In the genomic region with DNA sequence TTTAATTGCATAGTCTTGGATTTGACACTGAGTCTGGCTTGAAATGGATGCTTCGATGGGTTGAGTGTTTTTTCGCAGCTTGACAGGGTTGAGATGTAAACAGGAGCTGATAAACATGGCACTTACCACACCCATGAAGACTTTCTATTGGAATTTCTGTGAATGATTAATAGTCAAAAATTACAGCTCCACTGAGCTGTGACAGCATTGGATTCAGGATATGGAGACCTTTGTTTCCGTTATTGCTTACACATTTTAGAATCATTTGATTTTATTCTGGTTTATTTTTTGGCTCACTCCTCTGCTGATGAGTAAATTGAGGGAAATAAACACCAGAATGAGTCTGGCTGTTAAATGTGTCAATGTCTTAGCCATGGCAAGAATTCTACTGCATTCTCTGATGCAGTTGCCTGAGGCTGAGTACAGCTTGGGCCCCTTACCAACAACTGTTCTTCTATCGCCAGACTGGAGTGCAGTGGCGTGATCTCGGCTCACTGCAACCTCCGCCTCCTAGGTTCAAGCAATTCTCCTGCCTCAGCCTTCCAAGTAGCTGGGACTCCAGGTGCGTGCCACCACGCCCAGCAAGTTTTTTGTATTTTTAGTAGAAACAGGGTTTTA, we compare ENCODE assay signal across 23 cellular contexts.
"Had no signal": no experiment of that assay in that cellular context is flagged by ENCODE, and none has a peak within 500 bp of the region (broad histone marks: within the 10 kb centered on the region; RNA-seq: fewer than 3 reads in every experiment).

No MANE protein-coding gene starts in this region.

- H3K27me3 Mint-ChIP-seq: activated naive CD4-positive, alpha-beta T cell treated with anti-CD3 and anti-CD28 coated beads, Interleukin-2, amount 10 ng/mL, durations not matched to agents 7 days and 5 days had no signal

- FAIRE-seq: endometrium, kidney had no signal

- DNase-seq: activated CD4-positive, alpha-beta T cell treated with anti-CD3 and anti-CD28 coated beads, Interleukin-2, amount 50 U/mL, for 1 hour; activated CD8-positive, alpha-beta memory T cell treated with anti-CD3 and anti-CD28 coated beads, Interleukin-2, amount 50 U/mL, for 4 hours; activated effector memory CD4-positive, alpha-beta T cell treated with Interleukin-2 at 50 U/mL for 16 hours; activated naive CD4-positive, alpha-beta T cell treated with anti-CD3 and anti-CD28 coated beads, Interleukin-2, amount 10 ng/mL, durations not matched to agents 7 days and 5 days; activated naive CD8-positive, alpha-beta T cell treated with anti-CD3 and anti-CD28 coated beads, Interleukin-2, amount 50 U/mL, for 24 hours; activated T-cell treated with anti-CD3 and anti-CD28 coated beads, Interleukin-2, amount 50 U/mL, for 48 hours; anterior cingulate cortex; brain microvascular endothelial cell; central memory CD4-positive, alpha-beta T cell; heart left ventricle; kidney; left ventricle myocardium superior; naive B cell; stimulated activated CD4-positive, alpha-beta T cell treated with anti-CD3 and anti-CD28 coated beads, Interleukin-15, amount 100 ng/mL, for 24 hours; stimulated activated CD4-positive, alpha-beta T cell treated with anti-CD3 and anti-CD28 coated beads, Interleukin-2, amount 100 ng/mL, for 48 hours; stimulated activated naive CD8-positive, alpha-beta T cell treated with anti-CD3 and anti-CD28 coated beads, Interleukin-15, amount 100 ng/mL, for 72 hours; testis; upper lobe of right lung had no signal

- H3K9me3 Mint-ChIP-seq: activated naive CD4-positive, alpha-beta T cell treated with anti-CD3 and anti-CD28 coated beads, Interleukin-2, amount 10 ng/mL, durations not matched to agents 7 days and 5 days had no signal

- H3K27ac Mint-ChIP-seq: activated naive CD4-positive, alpha-beta T cell treated with anti-CD3 and anti-CD28 coated beads, Interleukin-2, amount 10 ng/mL, durations not matched to agents 7 days and 5 days; activated naive CD8-positive, alpha-beta T cell treated with anti-CD3 and anti-CD28 coated beads, Interleukin-2, amount 50 U/mL, for 24 hours; naive B cell had no signal

- H3K36me3 Mint-ChIP-seq: activated naive CD4-positive, alpha-beta T cell treated with anti-CD3 and anti-CD28 coated beads, Interleukin-2, amount 10 ng/mL, durations not matched to agents 7 days and 5 days had no signal

- H3K9me3 ChIP-seq: gastroesophageal sphincter, heart left ventricle, right atrium auricular region, testis, upper lobe of right lung had no signal

- H3K27me3 ChIP-seq: brain microvascular endothelial cell, gastroesophageal sphincter, heart left ventricle, right atrium auricular region, testis, upper lobe of right lung had no signal

- H3K4me3 ChIP-seq: coronary artery, gastroesophageal sphincter, heart left ventricle, right atrium auricular region, testis, upper lobe of right lung had no signal

- H3K4me3 Mint-ChIP-seq: activated naive CD4-positive, alpha-beta T cell treated with anti-CD3 and anti-CD28 coated beads, Interleukin-2, amount 10 ng/mL, durations not matched to agents 7 days and 5 days; activated naive CD8-positive, alpha-beta T cell treated with anti-CD3 and anti-CD28 coated beads, Interleukin-2, amount 50 U/mL, for 24 hours; naive B cell; neural crest cell; stimulated activated naive CD8-positive, alpha-beta T cell treated with anti-CD3 and anti-CD28 coated beads, Interleukin-15, amount 100 ng/mL, for 72 hours had no signal

- ATAC-seq: activated naive CD8-positive, alpha-beta T cell treated with anti-CD3 and anti-CD28 coated beads, Interleukin-2, amount 50 U/mL, for 24 hours; gastroesophageal sphincter; heart left ventricle; left ventricle myocardium superior; stimulated activated naive CD8-positive, alpha-beta T cell treated with anti-CD3 and anti-CD28 coated beads, Interleukin-15, amount 100 ng/mL, for 72 hours; upper lobe of right lung had no signal

- H3K4me1 Mint-ChIP-seq: naive B cell had no signal

- H3K36me3 ChIP-seq: brain microvascular endothelial cell, gastroesophageal sphincter, heart left ventricle, right atrium auricular region, upper lobe of right lung had no signal

- H3K4me1 ChIP-seq: right atrium auricular region, testis, upper lobe of right lung had no signal

- H3K27ac ChIP-seq: brain microvascular endothelial cell, coronary artery, gastroesophageal sphincter, heart left ventricle, right atrium auricular region, testis, upper lobe of right lung had no signal
